ENCODE assay signal across 1 cellular context in the genomic region with DNA sequence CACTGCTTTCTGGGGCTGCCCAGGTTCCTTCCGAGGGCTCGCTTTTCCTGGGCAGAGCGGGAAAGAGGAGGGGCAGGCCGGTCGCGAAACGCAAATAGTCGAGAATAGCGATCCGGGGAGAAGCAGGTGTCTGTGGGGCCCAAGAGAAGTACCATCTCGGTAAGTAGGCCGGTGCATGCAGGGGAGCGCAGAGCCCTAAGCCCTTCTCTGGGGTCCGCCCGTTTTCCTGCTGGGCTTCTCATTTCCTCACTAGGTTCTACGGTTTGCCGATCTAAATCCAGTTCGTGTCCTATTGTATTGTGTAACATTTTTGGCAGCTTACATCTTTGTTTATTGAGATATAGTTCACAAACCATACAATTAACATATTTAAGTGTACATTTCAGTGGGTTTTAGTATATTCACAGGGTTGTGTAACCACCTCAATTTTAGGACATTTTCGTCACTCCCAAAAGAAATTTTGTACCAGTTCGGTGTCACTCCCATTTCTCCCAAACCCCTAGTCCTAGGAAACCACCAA.
TF ChIP-seq lines count a peak whose summit lies in the region.

No MANE protein-coding gene starts in this region.

TF ChIP-seq in IMR-90, 13 proteins besides CTCF, POLR2A, EP300 and RAD21:
- TF ChIP-seq BHLHE40 (IDR thresholded peaks at IDR 0.05; ENCODE audit: low read depth, low read length) (no peak), MAFK (IDR thresholded peaks at IDR 0.05; ENCODE audit: low read depth, low read length) (no peak), CEBPB (IDR thresholded peaks at IDR 0.05; ENCODE audit: low read depth, low read length) (peak; percentile 79), CHD1 (IDR thresholded peaks at IDR 0.05; ENCODE audit: low read depth, low read length) (no peak)
TF ChIP-seq in IMR-90: peak in this region for 1.
